9 cellular contexts compared by ENCODE assay signal in genomic region chr10:17348111-17349008, GRCh38.
A peak's percentile ranks its signal among the peaks of the same experiment; 100 is the strongest.
DNase-seq lines count a peak whose midpoint lies in the region; ATAC-seq, FAIRE-seq and TF ChIP-seq lines count a peak whose summit lies in the region.
"Had no signal": no experiment of that assay in that cellular context is flagged by ENCODE, and none has a peak within 500 bp of the region (broad histone marks: within the 10 kb centered on the region; RNA-seq: fewer than 3 reads in every experiment).

No MANE protein-coding gene starts in this region.

- peak; percentile 53 for DNase-seq in NCI-H1048 (lab: John Stamatoyannopoulos, UW)
- peak; percentile 84 for DNase-seq in choroid plexus epithelial cell (ENCODE audit: low read depth)
- DNase-seq in mesenchymal stem cell: no peak
- DNase-seq in GM12891 (ENCODE audit: insufficient read length, low spot score): no peak
- no peak for DNase-seq in NK-92 (lab: John Stamatoyannopoulos, UW; ENCODE audit: unreplicated experiment)
- DNase-seq in activated CD8-positive, alpha-beta T cell treated with anti-CD3 and anti-CD28 coated beads for 36 hours: no peak

- H2BK12ac ChIP-seq in mesenchymal stem cell (ENCODE audit: low read length in 2 of 2): no peak overlapping the region

- FAIRE-seq in GM12891 (lab: Jason Lieb, UNC): no peak
- FAIRE-seq: G401.6 had no signal

- no peak overlapping the region for H3K18ac ChIP-seq in mesenchymal stem cell (ENCODE audit: low read depth in 1 of 2, low read length in 2 of 2)

- no peak for ATAC-seq in HG03139 (IDR thresholded peaks at IDR 0.05; ENCODE audit: unreplicated experiment)
- ATAC-seq in activated CD8-positive, alpha-beta T cell treated with anti-CD3 and anti-CD28 coated beads for 36 hours: no peak

- H3K36me3 Mint-ChIP-seq in activated CD8-positive, alpha-beta T cell treated with anti-CD3 and anti-CD28 coated beads for 36 hours (ENCODE audit: low read depth): no peaks in the 10 kb centered on the region

- peak overlapping the region; percentile 54 for H3K27ac ChIP-seq in ACC112 (ENCODE audit: low read depth, low read length)
- H3K27ac ChIP-seq in mesenchymal stem cell (ENCODE audit: low read length, poor library complexity, severe bottlenecking): no peak overlapping the region

- POLR2A ChIA-PET in activated CD8-positive, alpha-beta T cell treated with anti-CD3 and anti-CD28 coated beads for 36 hours (lab: Charles Lee): no interaction called here

- H3K9me3 Mint-ChIP-seq in activated CD8-positive, alpha-beta T cell treated with anti-CD3 and anti-CD28 coated beads for 36 hours: peaks cover 3% of the 10 kb centered on the region

- H3K4me3 ChIP-seq in ACC112 (ENCODE audit: low read depth, low read length) (peak overlapping the region; percentile 55), choroid plexus epithelial cell (ENCODE audit: low read depth, low read length) (peak overlapping the region; percentile 37), mesenchymal stem cell (ENCODE audit: insufficient read depth in 1 of 2, low read depth in 1 of 2, low read length in 2 of 2) (peak overlapping the region in 1 of 2 experiments; percentile 70)

- H3K4me2 ChIP-seq in mesenchymal stem cell (ENCODE audit: low read length, poor library complexity, severe bottlenecking): no peak overlapping the region

- H3K9ac ChIP-seq in mesenchymal stem cell (ENCODE audit: low read length): peak overlapping the region; percentile 87

- H3K79me1 ChIP-seq in mesenchymal stem cell (replicated peaks; ENCODE audit: low read length, poor library complexity, severe bottlenecking): no peaks in the 10 kb centered on the region

- H3K36me3 ChIP-seq in ACC112 (ENCODE audit: insufficient read depth, low read length): no peaks in the 10 kb centered on the region
- H3K36me3 ChIP-seq in mesenchymal stem cell (ENCODE audit: control insufficient read depth in 1 of 2, insufficient read depth in 2 of 2, low read depth in 1 of 2, low read length in 2 of 2): no peaks in the 10 kb centered on the region

- peaks cover 21% of the 10 kb centered on the region for H3K4me1 ChIP-seq in ACC112 (ENCODE audit: control insufficient read depth, insufficient read depth, low read length, unreplicated experiment)
- no peaks in the 10 kb centered on the region for H3K4me1 ChIP-seq in mesenchymal stem cell (ENCODE audit: control insufficient read depth, insufficient read depth, low read depth, low read length)

- no peak overlapping the region for H2BK15ac ChIP-seq in mesenchymal stem cell (ENCODE audit: low read depth, poor library complexity, severe bottlenecking)

- TF ChIP-seq CTCF in choroid plexus epithelial cell (conservative IDR thresholded peaks at IDR 0.05; ENCODE audit: low read depth, low read length): no peak
- TF ChIP-seq CTCF in activated CD8-positive, alpha-beta T cell treated with anti-CD3 and anti-CD28 coated beads for 36 hours (IDR thresholded peaks at IDR 0.05): no peak

- no peak overlapping the region for H4K8ac ChIP-seq in mesenchymal stem cell (ENCODE audit: low read length)

- peak overlapping the region; percentile 55 for H2AFZ ChIP-seq in ACC112 (ENCODE audit: low read length, unreplicated experiment)
- no peak overlapping the region for H2AFZ ChIP-seq in mesenchymal stem cell (ENCODE audit: low read depth, low read length)

- H3K9me3 ChIP-seq in mesenchymal stem cell (ENCODE audit: control insufficient read depth, low read length): peaks cover 4% of the 10 kb centered on the region

- CTCF ChIA-PET in activated CD8-positive, alpha-beta T cell treated with anti-CD3 and anti-CD28 coated beads for 36 hours (lab: Charles Lee): interaction anchor here (0.7 kb wide), 1 partner anchor 80 kb away, joined by 3 read pairs; no protein-coding TSS in a partner anchor

- H3K23ac ChIP-seq in mesenchymal stem cell (ENCODE audit: low read length in 2 of 2): no peak overlapping the region

- no peak overlapping the region for H2AK5ac ChIP-seq in mesenchymal stem cell (ENCODE audit: low read length, severe bottlenecking)

- no peak overlapping the region for H3K14ac ChIP-seq in mesenchymal stem cell (ENCODE audit: low read length in 2 of 2)

- peaks cover 17% of the 10 kb centered on the region for H3K27me3 Mint-ChIP-seq in activated CD8-positive, alpha-beta T cell treated with anti-CD3 and anti-CD28 coated beads for 36 hours

- no peak overlapping the region for H3K27ac Mint-ChIP-seq in activated CD8-positive, alpha-beta T cell treated with anti-CD3 and anti-CD28 coated beads for 36 hours

- intact Hi-C loops in activated CD8-positive, alpha-beta T cell treated with anti-CD3 and anti-CD28 coated beads for 36 hours (cut with micrococcal nuclease): no loop called here

- H3K4me3 Mint-ChIP-seq in activated CD8-positive, alpha-beta T cell treated with anti-CD3 and anti-CD28 coated beads for 36 hours: no peak overlapping the region

- 73% methylated on average over 19 of the region's 20 CpGs for WGBS in mesenchymal stem cell

- H3K27me3 ChIP-seq in ACC112 (ENCODE audit: insufficient read depth, low read length) (no peaks in the 10 kb centered on the region), mesenchymal stem cell (ENCODE audit: control insufficient read depth in 1 of 2, insufficient read depth in 1 of 2, low read length in 2 of 2) (no peaks in the 10 kb centered on the region)

- no peaks in the 10 kb centered on the region for H3K79me2 ChIP-seq in ACC112 (ENCODE audit: control insufficient read depth, insufficient read depth, low read length, unreplicated experiment)

- no peak for TF ChIP-seq POLR2A in GM12891 (IDR thresholded peaks at IDR 0.05; ENCODE audit: low read depth, low read length)

- H2BK120ac ChIP-seq in mesenchymal stem cell (ENCODE audit: low read depth, low read length): no peak overlapping the region

- no peak overlapping the region for H4K91ac ChIP-seq in mesenchymal stem cell (ENCODE audit: low read length)

- no peaks in the 10 kb centered on the region for H3K4me1 Mint-ChIP-seq in activated CD8-positive, alpha-beta T cell treated with anti-CD3 and anti-CD28 coated beads for 36 hours (ENCODE audit: low read depth)

- no peak overlapping the region for H3K4ac ChIP-seq in mesenchymal stem cell (ENCODE audit: low read depth in 1 of 2, low read length in 2 of 2)

- no peak overlapping the region for H2BK5ac ChIP-seq in mesenchymal stem cell (ENCODE audit: low read depth, low read length, poor library complexity, severe bottlenecking)

TF ChIP-seq in GM12891, 5 proteins besides CTCF, POLR2A, EP300 and RAD21:
- no peak for TF ChIP-seq SPI1 (IDR thresholded peaks at IDR 0.05; ENCODE audit: low read depth, low read length)
- TF ChIP-seq PAX5 (IDR thresholded peaks at IDR 0.05; ENCODE audit: insufficient read depth, low read length, severe bottlenecking): no peak
- no peak for TF ChIP-seq POU2F2 (IDR thresholded peaks at IDR 0.05; ENCODE audit: low read depth, low read length)
- TF ChIP-seq POLR2AphosphoS5 (IDR thresholded peaks at IDR 0.05; ENCODE audit: low read depth, low read length): no peak
- no peak for TF ChIP-seq TAF1 (IDR thresholded peaks at IDR 0.05; ENCODE audit: low read depth, low read length)

Comparison
In these comparisons a context has a peak if more than half of its experiments do, and no peak if none do; other contexts are left out.
1. DNase-seq: peak in NCI-H1048 (single experiment) and choroid plexus epithelial cell (single experiment); none in mesenchymal stem cell (single experiment), GM12891 (single experiment), NK-92 (single experiment) and activated CD8-positive, alpha-beta T cell treated with anti-CD3 and anti-CD28 coated beads for 36 hours (single experiment).